ENCODE assay signal across 8 cellular contexts in genomic region chr11:114060402-114061052, GRCh38. TPM values are rescaled to one million over a fixed set of nuclear protein-coding genes. Genes with fewer than 3 reads are reported as not detected.
DNase-seq lines count a peak whose midpoint lies in the region; ATAC-seq and TF ChIP-seq lines count a peak whose summit lies in the region.

No MANE protein-coding gene starts in this region.

- ATAC-seq in upper lobe of left lung (ENCODE audit: low FRiP score in 2 of 2): peak in 1 of 2 donors; percentile 41
- ATAC-seq in HG03469 (IDR thresholded peaks at IDR 0.05; ENCODE audit: unreplicated experiment): no peak

- H3K9ac ChIP-seq in endodermal cell (ENCODE audit: extremely low read depth, low read length, poor library complexity, severe bottlenecking): peak overlapping the region; percentile 38

- H3K9me3 Mint-ChIP-seq in endodermal cell: no peaks in the 10 kb centered on the region

- H3K4me3 ChIP-seq in endodermal cell (ENCODE audit: low read length) (peak overlapping the region; percentile 81), mononuclear cell (ENCODE audit: low read length) (peak overlapping the region; percentile 55), upper lobe of left lung (peak overlapping the region; percentile 74 to 92 (median 80))

- TF ChIP-seq EP300 in upper lobe of left lung (IDR thresholded peaks at IDR 0.05): peak in 1 of 4 donors; percentile 0

- peak; percentile 23 for DNase-seq in DMS79 treated with DMSO at 0.1 percent for 48 hours (lab: John Stamatoyannopoulos, UW)
- DNase-seq in DMS79 (lab: John Stamatoyannopoulos, UW): no peak
- DNase-seq in endodermal cell: peak; percentile 72
- peak in 1 of 2 donors; percentile 92 for DNase-seq in upper lobe of left lung
- no peak for DNase-seq in putamen (ENCODE audit: low spot score)

- H3K27ac Mint-ChIP-seq in endodermal cell: no peak overlapping the region

- H3K36me3 Mint-ChIP-seq in endodermal cell (ENCODE audit: low read depth): no peaks in the 10 kb centered on the region

- H3K36me3 ChIP-seq in endodermal cell (ENCODE audit: control insufficient read depth, insufficient read depth, low read length) (no peaks in the 10 kb centered on the region), upper lobe of left lung (peaks cover 19 to 40% (median 26%) of the 10 kb centered on the region in 4 donors)

- H3K9me3 ChIP-seq in endodermal cell (ENCODE audit: control insufficient read depth, low read length) (no peaks in the 10 kb centered on the region), mononuclear cell (ENCODE audit: low read depth, low read length) (no peaks in the 10 kb centered on the region), upper lobe of left lung (no peaks in the 10 kb centered on the region)

- peaks cover 96% of the 10 kb centered on the region for H3K27me3 Mint-ChIP-seq in endodermal cell (ENCODE audit: insufficient read depth)

- H3K4me1 Mint-ChIP-seq in endodermal cell: peaks cover 34% of the 10 kb centered on the region

- WGBS in endodermal cell (ENCODE audit: insufficient coverage in 1 of 2, insufficient read length in 1 of 2), 2 experiments: 0 to 1% methylated on average over 26 to 78 of the region's 78 CpGs
- 0 to 1% methylated on average over 26 to 27 of the region's 78 CpGs for WGBS in upper lobe of left lung, 2 donors

- H3K4me1 ChIP-seq in endodermal cell (ENCODE audit: control insufficient read depth, insufficient read depth, low read length) (peaks cover 14% of the 10 kb centered on the region), mononuclear cell (ENCODE audit: insufficient read depth, low read length) (peaks cover 25% of the 10 kb centered on the region), upper lobe of left lung (peaks cover 46 to 65% (median 53%) of the 10 kb centered on the region in 4 donors)

- TF ChIP-seq CTCF in VCaP (conservative IDR thresholded peaks at IDR 0.05) (no peak), endodermal cell (conservative IDR thresholded peaks at IDR 0.05) (no peak), upper lobe of left lung (IDR thresholded peaks at IDR 0.05) (peak in 1 of 6 experiments; percentile 9)

- H3K27ac ChIP-seq in VCaP (peak overlapping the region; percentile 99), endodermal cell (ENCODE audit: low read depth, low read length) (peak overlapping the region; percentile 63), upper lobe of left lung (peak overlapping the region; percentile 94 to 99 (median 96))

- TF ChIP-seq POLR2A in upper lobe of left lung (IDR thresholded peaks at IDR 0.05): peak in 2 of 4 donors; percentile 29 to 61

- H3K27me3 ChIP-seq in endodermal cell (ENCODE audit: control insufficient read depth, insufficient read depth, low read length, poor library complexity, severe bottlenecking): peaks cover 98% of the 10 kb centered on the region
- peaks cover 38% of the 10 kb centered on the region for H3K27me3 ChIP-seq in mononuclear cell (ENCODE audit: insufficient read depth, low read length)
- no peaks in the 10 kb centered on the region for H3K27me3 ChIP-seq in upper lobe of left lung

- peak overlapping the region; percentile 69 for H3K4me3 Mint-ChIP-seq in endodermal cell

RNA-seq across cellular contexts. Expression of gene ZBTB16, which starts 1.0 kb away (rescaled TPM):
- total RNA-seq in endodermal cell (1 to 10 TPM; 4.1 to 5.8 TPM), mononuclear cell (23.3 TPM), upper lobe of left lung (100 to 1,000 TPM; 110 to 584 (median 179) TPM)
- 16.5 TPM for polyA plus RNA-seq in endodermal cell (2013, experiment 1 of 2)
- polyA plus RNA-seq in endodermal cell (2013, experiment 2 of 2): 16.8 TPM

Comparison
In these comparisons a context has a peak if more than half of its experiments do, and no peak if none do; other contexts are left out.
1. DNase-seq: peak in DMS79 treated with DMSO at 0.1 percent for 48 hours (single experiment) and endodermal cell (single experiment); none in DMS79 (single experiment) and putamen (single experiment).
2. Peak in every context shown above with its lines, with median percentiles within 50 percentile points of each other: H3K27ac ChIP-seq and H3K4me3 ChIP-seq.